Comparison of ENCODE assay signal across 20 cellular contexts in genomic region chr15:25250011-25250596, GRCh38.
A peak's percentile ranks its signal among the peaks of the same experiment; 100 is the strongest.
DNase-seq lines count a peak whose midpoint lies in the region; TF ChIP-seq lines count a peak whose summit lies in the region.
"Had no signal": no experiment of that assay in that cellular context is flagged by ENCODE, and none has a peak within 500 bp of the region (broad histone marks: within the 10 kb centered on the region; RNA-seq: fewer than 3 reads in every experiment).

No MANE protein-coding gene starts in this region.

- WGBS in neuronal stem cell (ENCODE audit: extremely low coverage in 2 of 2, insufficient read length in 2 of 2, insufficient replicate concordance in 1 of 2), 2 donors = no CpG with 5 or more reads among the region's 5 CpGs
- no CpG with 5 or more reads among the region's 5 CpGs for WGBS in H9 (ENCODE audit: extremely low coverage, insufficient read length, low lambda C conversion rate)

- no peak for TF ChIP-seq POLR2A in breast epithelium (IDR thresholded peaks at IDR 0.05)

- H3K18ac ChIP-seq in neuronal stem cell (ENCODE audit: low read length) (no peak overlapping the region), H9 (ENCODE audit: insufficient read length, low read depth, low read length) (no peak overlapping the region)

- POLR2A ChIA-PET in MCF 10A (lab: Yijun Ruan, JAX) = no interaction called here

- H3K4me3 Mint-ChIP-seq in MCF 10A (ENCODE audit: unreplicated experiment) (no peak overlapping the region), type B pancreatic cell (no peak overlapping the region), H9 (no peak overlapping the region)
- H3K4me3 Mint-ChIP-seq: activated naive CD4-positive, alpha-beta T cell treated with anti-CD3 and anti-CD28 coated beads, Interleukin-2, amount 50 U/mL, for 24 hours; mesothelial cell of epicardium; nephron had no signal

- intact Hi-C loops in breast epithelium (cut with DNase I; ENCODE audit: low total_unique reads) = no loop called here
- intact Hi-C loops in MCF 10A (cut with micrococcal nuclease) = no loop called here
- intact Hi-C loops in cardiac septum (cut with DNase I) = no loop called here

- no peak overlapping the region for H2AFZ ChIP-seq in neuronal stem cell (ENCODE audit: low read length)
- H2AFZ ChIP-seq in H9 (ENCODE audit: low read length) = no peak overlapping the region

- no peak overlapping the region for H4K5ac ChIP-seq in H9 (ENCODE audit: insufficient read length, low read depth, low read length)

- no peaks in the 10 kb centered on the region for H3K27me3 ChIP-seq in breast epithelium
- no peaks in the 10 kb centered on the region for H3K27me3 ChIP-seq in neuronal stem cell (ENCODE audit: control insufficient read depth in 3 of 3, insufficient read depth in 3 of 3, low read depth in 1 of 3, low read length in 3 of 3)
- no peaks in the 10 kb centered on the region for H3K27me3 ChIP-seq in H9 (ENCODE audit: insufficient read depth, low read length)
- H3K27me3 ChIP-seq: Peyer's patch had no signal

- H3K9ac ChIP-seq in neuronal stem cell (ENCODE audit: low read depth, low read length, poor library complexity) (no peak overlapping the region), H9 (ENCODE audit: extremely low read depth, insufficient read length, low read length) (no peak overlapping the region)

- CTCF ChIA-PET in MCF 10A (lab: Yijun Ruan, JAX) = no interaction called here

- H4K20me1 ChIP-seq in H9 (ENCODE audit: control insufficient read depth, insufficient read depth, insufficient read length) = no peaks in the 10 kb centered on the region

- H3K4me2 ChIP-seq in neuronal stem cell (ENCODE audit: insufficient read depth, low read length, poor library complexity, severe bottlenecking) (no peak overlapping the region), H9 (ENCODE audit: insufficient read depth, insufficient read length, low read length) (no peak overlapping the region)

- H3K4me1 Mint-ChIP-seq in MCF 10A (ENCODE audit: insufficient read depth, unreplicated experiment) (no peaks in the 10 kb centered on the region), type B pancreatic cell (ENCODE audit: unreplicated experiment) (no peaks in the 10 kb centered on the region), H9 (no peaks in the 10 kb centered on the region)
- H3K4me1 Mint-ChIP-seq: activated naive CD4-positive, alpha-beta T cell treated with anti-CD3 and anti-CD28 coated beads, Interleukin-2, amount 50 U/mL, for 24 hours; mesothelial cell of epicardium; nephron had no signal

- H3K27me3 Mint-ChIP-seq in MCF 10A (ENCODE audit: insufficient read depth, unreplicated experiment) = no peaks in the 10 kb centered on the region
- no peaks in the 10 kb centered on the region for H3K27me3 Mint-ChIP-seq in type B pancreatic cell
- H3K27me3 Mint-ChIP-seq in H9 (ENCODE audit: low read depth) = no peaks in the 10 kb centered on the region; the same call in none of the 2 replicates
- H3K27me3 Mint-ChIP-seq: activated naive CD4-positive, alpha-beta T cell treated with anti-CD3 and anti-CD28 coated beads, Interleukin-2, amount 50 U/mL, for 24 hours had no signal

- H3K36me3 Mint-ChIP-seq in MCF 10A (ENCODE audit: insufficient read depth, unreplicated experiment) = no peaks in the 10 kb centered on the region
- H3K36me3 Mint-ChIP-seq in type B pancreatic cell = no peaks in the 10 kb centered on the region
- peaks cover 7 to 11% (median 9%) of the 10 kb centered on the region in 3 experiments; a peak in 5 of 7 replicates for H3K36me3 Mint-ChIP-seq in H9 (ENCODE audit: insufficient read depth in 1 of 3, low read depth in 3 of 3)

- DNase-seq in breast epithelium (ENCODE audit: low spot score in 2 of 2) (peak; percentile 6 to 12), MCF 10A (ENCODE audit: unreplicated experiment) (no peak), cardiac septum (ENCODE audit: low spot score) (peak; percentile 46), neuronal stem cell (ENCODE audit: low spot score) (no peak), type B pancreatic cell (ENCODE audit: extremely low spot score, unreplicated experiment) (peak; percentile 47), GDM1 (lab: John Stamatoyannopoulos, UW) (no peak), GM19240 (ENCODE audit: insufficient read length, low spot score) (no peak), H9 (no peak)
- DNase-seq: caudate nucleus, COR-L47, DMS79, Karpas-422, MV-4-11, NCI-H2171 treated with DMSO at 0.1 percent for 48 hours, NCI-H526 had no signal

- H3K23ac ChIP-seq in neuronal stem cell (ENCODE audit: low read depth, low read length, poor library complexity) (peak overlapping the region; percentile 35), H9 (ENCODE audit: insufficient read length, low read depth, low read length) (no peak overlapping the region)

- TF ChIP-seq CTCF in breast epithelium (IDR thresholded peaks at IDR 0.05) (no peak), MCF 10A (IDR thresholded peaks at IDR 0.05; ENCODE audit: unreplicated experiment) (no peak), type B pancreatic cell (conservative IDR thresholded peaks at IDR 0.05) (no peak), H9 (conservative IDR thresholded peaks at IDR 0.05) (no peak)

- H2BK5ac ChIP-seq in neuronal stem cell (ENCODE audit: low read length) (no peak overlapping the region), H9 (ENCODE audit: insufficient read length, low read length) (no peak overlapping the region)

- H2AK5ac ChIP-seq in neuronal stem cell (ENCODE audit: low read depth, low read length) (no peak overlapping the region), H9 (ENCODE audit: insufficient read length, low read length) (no peak overlapping the region)

- H3K36me3 ChIP-seq in breast epithelium (no peaks in the 10 kb centered on the region), neuronal stem cell (replicated peaks in 1 of 2; ENCODE audit: control insufficient read depth in 2 of 2, insufficient read depth in 2 of 2, low read length in 2 of 2) (no peaks in the 10 kb centered on the region)
- H3K36me3 ChIP-seq: Peyer's patch, prostate gland had no signal

- no peak overlapping the region for H3K27ac ChIP-seq in breast epithelium
- H3K27ac ChIP-seq in neuronal stem cell (replicated peaks; ENCODE audit: low read length) = no peak overlapping the region
- no peak overlapping the region for H3K27ac ChIP-seq in H9 (ENCODE audit: insufficient read length, low read depth, low read length)
- H3K27ac ChIP-seq: Peyer's patch, prostate gland had no signal

- no TSS peak for BruUV-seq in MCF 10A (replicated peaks; lab: Mats Ljungman, UMichigan)

- no peak overlapping the region for H3K4ac ChIP-seq in neuronal stem cell (ENCODE audit: low read length)
- H3K4ac ChIP-seq in H9 (ENCODE audit: low read depth, low read length) = no peak overlapping the region

- H3K79me1 ChIP-seq in neuronal stem cell (ENCODE audit: low read depth, low read length) (peaks cover 2% of the 10 kb centered on the region), H9 (ENCODE audit: insufficient read depth, low read depth, low read length, poor library complexity, severe bottlenecking) (no peaks in the 10 kb centered on the region)

- no peak overlapping the region for H2BK120ac ChIP-seq in neuronal stem cell (ENCODE audit: low read depth, low read length)
- H2BK120ac ChIP-seq in H9 (ENCODE audit: low read depth, low read length, poor library complexity, severe bottlenecking) = no peak overlapping the region

- H3T11ph ChIP-seq in H9 (ENCODE audit: low read length) = no peak overlapping the region

- no peak overlapping the region for H2BK12ac ChIP-seq in neuronal stem cell (ENCODE audit: low read length)
- H2BK12ac ChIP-seq in H9 (ENCODE audit: insufficient read length, low read depth, low read length) = no peak overlapping the region

- H4K8ac ChIP-seq in neuronal stem cell (ENCODE audit: low read depth, low read length) (no peak overlapping the region), H9 (replicated peaks; ENCODE audit: insufficient read length, low read depth, low read length) (no peak overlapping the region)

- H4K91ac ChIP-seq in neuronal stem cell (ENCODE audit: low read depth, low read length, poor library complexity) = no peak overlapping the region
- H4K91ac ChIP-seq in H9 (ENCODE audit: insufficient read length, low read depth, low read length) = no peak overlapping the region

- no peak overlapping the region for H2BK15ac ChIP-seq in neuronal stem cell (ENCODE audit: low read length)
- no peak overlapping the region for H2BK15ac ChIP-seq in H9 (ENCODE audit: low read depth, low read length)

- H3K9me3 ChIP-seq in breast epithelium (peaks cover 63% of the 10 kb centered on the region in 2 donors), neuronal stem cell (replicated peaks in 1 of 2; ENCODE audit: control insufficient read depth in 2 of 2, insufficient read depth in 1 of 2, low read depth in 1 of 2, low read length in 2 of 2) (peaks cover 4 to 21% of the 10 kb centered on the region in 2 donors), H9 (ENCODE audit: control insufficient read depth, low read depth, low read length) (peaks cover 62% of the 10 kb centered on the region)
- H3K9me3 ChIP-seq: prostate gland had no signal

- H3K4me1 ChIP-seq in breast epithelium (no peaks in the 10 kb centered on the region), neuronal stem cell (ENCODE audit: control insufficient read depth in 2 of 2, insufficient read depth in 1 of 2, low read depth in 1 of 2, low read length in 2 of 2) (no peaks in the 10 kb centered on the region), H9 (ENCODE audit: insufficient read depth, low read length) (no peaks in the 10 kb centered on the region)
- H3K4me1 ChIP-seq: Peyer's patch, prostate gland had no signal

- no peak overlapping the region for H3K56ac ChIP-seq in H9 (ENCODE audit: insufficient read length, low read depth, low read length)

- H3K4me3 ChIP-seq in breast epithelium = no peak overlapping the region
- H3K4me3 ChIP-seq in neuronal stem cell (ENCODE audit: low read length in 2 of 2) = no peak overlapping the region
- H3K4me3 ChIP-seq: Peyer's patch, prostate gland had no signal

- H3K9me3 Mint-ChIP-seq in MCF 10A (ENCODE audit: unreplicated experiment) (peaks cover 19% of the 10 kb centered on the region), type B pancreatic cell (peaks cover 8% of the 10 kb centered on the region), H9 (peaks cover 63 to 74% of the 10 kb centered on the region in 2 experiments)

- H3K79me2 ChIP-seq in H9 (ENCODE audit: insufficient read depth, low read length) = no peaks in the 10 kb centered on the region

- H3K27ac Mint-ChIP-seq in MCF 10A (ENCODE audit: low read depth, unreplicated experiment) = no peak overlapping the region
- H3K27ac Mint-ChIP-seq in type B pancreatic cell = no peak overlapping the region
- no peak overlapping the region for H3K27ac Mint-ChIP-seq in H9
- H3K27ac Mint-ChIP-seq: activated naive CD4-positive, alpha-beta T cell treated with anti-CD3 and anti-CD28 coated beads, Interleukin-2, amount 50 U/mL, for 24 hours; mesothelial cell of epicardium; nephron had no signal

- no peaks in the 10 kb centered on the region for H3K23me2 ChIP-seq in H9 (ENCODE audit: insufficient read length, low read depth, low read length, poor library complexity, severe bottlenecking)

- H3K14ac ChIP-seq in neuronal stem cell (ENCODE audit: low read length) = no peak overlapping the region
- H3K14ac ChIP-seq in H9 (ENCODE audit: insufficient read depth, low read length) = no peak overlapping the region

- no peak overlapping the region for H2BK20ac ChIP-seq in H9 (ENCODE audit: low read depth, low read length, poor library complexity, severe bottlenecking)

Comparison
In these comparisons a context has a peak if more than half of its experiments do, and no peak if none do; other contexts are left out.
1. DNase-seq: peak in breast epithelium (2 of 2), cardiac septum (single experiment) and type B pancreatic cell (single experiment); none in MCF 10A (single experiment), neuronal stem cell (single experiment), GDM1 (single experiment), GM19240 (single experiment) and H9 (single experiment).